ENCODE assay signal across 1 cellular context in genomic region chr1:31523769-31524168, GRCh38.
TF ChIP-seq lines count a peak whose summit lies in the region.

No MANE protein-coding gene starts in this region.

TF ChIP-seq in WTC11, 78 proteins besides CTCF, POLR2A, EP300 and RAD21 (continued from another document):
- TF ChIP-seq, protein P1, sequence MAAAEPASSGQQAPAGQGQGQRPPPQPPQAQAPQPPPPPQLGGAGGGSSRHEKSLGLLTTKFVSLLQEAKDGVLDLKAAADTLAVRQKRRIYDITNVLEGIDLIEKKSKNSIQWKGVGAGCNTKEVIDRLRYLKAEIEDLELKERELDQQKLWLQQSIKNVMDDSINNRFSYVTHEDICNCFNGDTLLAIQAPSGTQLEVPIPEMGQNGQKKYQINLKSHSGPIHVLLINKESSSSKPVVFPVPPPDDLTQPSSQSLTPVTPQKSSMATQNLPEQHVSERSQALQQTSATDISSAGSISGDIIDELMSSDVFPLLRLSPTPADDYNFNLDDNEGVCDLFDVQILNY (CRISPR knock-in tag; IDR thresholded peaks at IDR 0.05), result no peak
- TF ChIP-seq HMGXB4 (CRISPR knock-in tag; IDR thresholded peaks at IDR 0.05) (no peak), MLX (CRISPR knock-in tag; IDR thresholded peaks at IDR 0.05) (no peak)
